Comparison of ENCODE assay signal across 1 cellular context in the genomic region with DNA sequence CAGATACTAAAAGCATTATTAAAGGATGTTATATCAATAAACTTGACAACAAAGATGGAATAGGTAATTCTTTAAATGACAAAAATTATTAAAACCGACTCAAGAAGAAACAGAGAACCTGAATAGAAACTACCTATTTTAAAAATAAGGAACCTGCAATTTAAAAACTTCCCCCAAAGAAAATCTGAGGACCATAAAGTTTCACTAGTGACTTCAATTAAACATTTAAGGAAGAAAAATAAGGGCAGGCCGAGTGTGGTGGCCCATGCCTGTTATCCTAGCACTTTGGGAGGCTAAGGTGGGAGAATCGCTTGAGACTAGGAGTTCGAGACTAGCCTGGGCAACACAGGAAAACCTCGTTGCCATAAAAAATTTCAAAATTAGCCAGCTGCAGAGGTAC.
TF ChIP-seq lines count a peak whose summit lies in the region.

No MANE protein-coding gene starts in this region.

TF ChIP-seq in GM23338, 12 proteins besides CTCF, POLR2A, EP300 and RAD21 (continued from another document):
- TF ChIP-seq CREB1 (CRISPR knock-in tag; IDR thresholded peaks at IDR 0.05; ENCODE audit: low read depth): no peak
